Comparison of ENCODE assay signal across 7 cellular contexts in genomic region chr5:140360681-140361479, GRCh38. TPM values are rescaled to one million over a fixed set of nuclear protein-coding genes. Genes with fewer than 3 reads are reported as not detected.
"Had no signal": no experiment of that assay in that cellular context is flagged by ENCODE, and none has a peak within 500 bp of the region (broad histone marks: within the 10 kb centered on the region; RNA-seq: fewer than 3 reads in every experiment).

No MANE protein-coding gene starts in this region.

- H3K9me3 Mint-ChIP-seq: GM23338, HFFc6 had no signal

- DNase-seq: HFFc6, IMR-90 had no signal

- H3K27ac Mint-ChIP-seq: GM23338, HFFc6 had no signal

- ATAC-seq: GM23338, HCT116 had no signal

- H3K27ac ChIP-seq: HL-60 had no signal

- H3K4me3 Mint-ChIP-seq: GM23338, HFFc6 had no signal

- H3K4me3 ChIP-seq: GM23338, HAP-1 had no signal

- H3K9me3 ChIP-seq: HAP-1 had no signal

- H3K4me1 ChIP-seq: HAP-1 had no signal

- H3K36me3 ChIP-seq: HAP-1 had no signal

RNA-seq across cellular contexts. Expression of gene SLC4A9, which starts 0.9 kb away (rescaled TPM):
- total RNA-seq: GM23338, HFFc6, HT1080, IMR-90 had no signal
